In genomic region chr3:114827495-114827894, GRCh38 we compare ENCODE assay signal across 9 cellular contexts.
DNase-seq lines count a peak whose midpoint lies in the region; ATAC-seq and TF ChIP-seq lines count a peak whose summit lies in the region.
"Had no signal": no experiment of that assay in that cellular context is flagged by ENCODE, and none has a peak within 500 bp of the region (broad histone marks: within the 10 kb centered on the region; RNA-seq: fewer than 3 reads in every experiment).

No MANE protein-coding gene starts in this region.

- no peak overlapping the region for H3K4me3 ChIP-seq in lower leg skin (ENCODE audit: low read depth, poor library complexity, severe bottlenecking)
- H3K4me3 ChIP-seq: thoracic aorta had no signal

- no peaks in the 10 kb centered on the region for H3K9me3 Mint-ChIP-seq in natural killer cell
- H3K9me3 Mint-ChIP-seq in natural killer cell treated with Interleukin-12 subunit alpha and Interleukin-12 subunit beta and Interleukin-15 and Interleukin-18, amount 100 ng/mL, for 72 hours, result no peaks in the 10 kb centered on the region
- H3K9me3 Mint-ChIP-seq in WTC11, result no peaks in the 10 kb centered on the region
- no peaks in the 10 kb centered on the region for H3K9me3 Mint-ChIP-seq in stimulated activated naive CD8-positive, alpha-beta T cell treated with anti-CD3 and anti-CD28 coated beads, Interleukin-15, amount 100 ng/mL, for 72 hours

- H3K27me3 Mint-ChIP-seq in natural killer cell (ENCODE audit: low read depth in 2 of 2), result no peaks in the 10 kb centered on the region
- H3K27me3 Mint-ChIP-seq in natural killer cell treated with Interleukin-12 subunit alpha and Interleukin-12 subunit beta and Interleukin-15 and Interleukin-18, amount 100 ng/mL, for 72 hours, result no peaks in the 10 kb centered on the region
- H3K27me3 Mint-ChIP-seq in WTC11 (ENCODE audit: low read depth), result no peaks in the 10 kb centered on the region
- H3K27me3 Mint-ChIP-seq in stimulated activated naive CD8-positive, alpha-beta T cell treated with anti-CD3 and anti-CD28 coated beads, Interleukin-15, amount 100 ng/mL, for 72 hours, result no peaks in the 10 kb centered on the region

- DNase-seq in natural killer cell (no peak), NCI-H2171 (lab: John Stamatoyannopoulos, UW) (peak; percentile 62), WTC11 (ENCODE audit: low spot score) (no peak), hepatic stellate cell (ENCODE audit: low spot score) (peak; percentile 4), lower leg skin (ENCODE audit: low spot score in 2 of 2) (no peak)
- DNase-seq in natural killer cell treated with Interleukin-12 subunit alpha and Interleukin-12 subunit beta and Interleukin-15 and Interleukin-18, amount 100 ng/mL, for 72 hours (ENCODE audit: low spot score), result no peak
- DNase-seq in stimulated activated naive CD8-positive, alpha-beta T cell treated with anti-CD3 and anti-CD28 coated beads, Interleukin-15, amount 100 ng/mL, for 72 hours, result peak in 1 of 2 donors; percentile 10

- H3K36me3 Mint-ChIP-seq in natural killer cell (no peaks in the 10 kb centered on the region), WTC11 (no peaks in the 10 kb centered on the region)
- no peaks in the 10 kb centered on the region for H3K36me3 Mint-ChIP-seq in natural killer cell treated with Interleukin-12 subunit alpha and Interleukin-12 subunit beta and Interleukin-15 and Interleukin-18, amount 100 ng/mL, for 72 hours

- TF ChIP-seq POLR2A in lower leg skin (IDR thresholded peaks at IDR 0.05), result no peak

- POLR2A ChIA-PET in WTC11 (lab: Charles Lee), result no interaction called here

- intact Hi-C loops in natural killer cell (cut with micrococcal nuclease), result loop anchor here (10.0 kb wide), 1 partner anchor 987 kb away; no protein-coding TSS in a partner anchor
- intact Hi-C loops in lower leg skin (cut with DNase I; ENCODE audit: low total_unique reads), result no loop called here

- peak; percentile 39 to 80 (median 72) for ATAC-seq in natural killer cell
- no peak for ATAC-seq in natural killer cell treated with Interleukin-12 subunit alpha and Interleukin-12 subunit beta and Interleukin-15 and Interleukin-18, amount 100 ng/mL, for 72 hours
- ATAC-seq in HG02798 (IDR thresholded peaks at IDR 0.05; ENCODE audit: poor library complexity, unreplicated experiment), result peak; percentile 81
- peak; percentile 88 for ATAC-seq in WTC11
- ATAC-seq in stimulated activated naive CD8-positive, alpha-beta T cell treated with anti-CD3 and anti-CD28 coated beads, Interleukin-15, amount 100 ng/mL, for 72 hours, result peak; percentile 76

- H3K27ac Mint-ChIP-seq in natural killer cell (no peak overlapping the region), WTC11 (no peak overlapping the region)
- no peak overlapping the region for H3K27ac Mint-ChIP-seq in natural killer cell treated with Interleukin-12 subunit alpha and Interleukin-12 subunit beta and Interleukin-15 and Interleukin-18, amount 100 ng/mL, for 72 hours
- H3K27ac Mint-ChIP-seq in stimulated activated naive CD8-positive, alpha-beta T cell treated with anti-CD3 and anti-CD28 coated beads, Interleukin-15, amount 100 ng/mL, for 72 hours, result no peak overlapping the region

- H3K4me1 Mint-ChIP-seq in natural killer cell (peaks cover 6 to 8% of the 10 kb centered on the region in 2 donors), WTC11 (no peaks in the 10 kb centered on the region)
- H3K4me1 Mint-ChIP-seq in natural killer cell treated with Interleukin-12 subunit alpha and Interleukin-12 subunit beta and Interleukin-15 and Interleukin-18, amount 100 ng/mL, for 72 hours (ENCODE audit: low read depth in 2 of 2), result no peaks in the 10 kb centered on the region
- H3K4me1 Mint-ChIP-seq in stimulated activated naive CD8-positive, alpha-beta T cell treated with anti-CD3 and anti-CD28 coated beads, Interleukin-15, amount 100 ng/mL, for 72 hours, result peaks cover 11% of the 10 kb centered on the region

- TF ChIP-seq CTCF in natural killer cell (IDR thresholded peaks at IDR 0.05), result peak; percentile 43
- peak; percentile 43; the same call in 1 of the 2 replicates for TF ChIP-seq CTCF in WTC11 (IDR thresholded peaks at IDR 0.05)
- TF ChIP-seq CTCF in lower leg skin (IDR thresholded peaks at IDR 0.05), result no peak

- 96 to 97% methylated on average over 1 of the region's 1 CpG for WGBS in lower leg skin, 2 donors

- H3K4me3 Mint-ChIP-seq in natural killer cell, result no peak overlapping the region
- no peak overlapping the region for H3K4me3 Mint-ChIP-seq in natural killer cell treated with Interleukin-12 subunit alpha and Interleukin-12 subunit beta and Interleukin-15 and Interleukin-18, amount 100 ng/mL, for 72 hours
- no peak overlapping the region for H3K4me3 Mint-ChIP-seq in WTC11
- no peak overlapping the region for H3K4me3 Mint-ChIP-seq in stimulated activated naive CD8-positive, alpha-beta T cell treated with anti-CD3 and anti-CD28 coated beads, Interleukin-15, amount 100 ng/mL, for 72 hours

- CTCF ChIA-PET in WTC11 (lab: Charles Lee), result interaction anchor here (0.6 to 1.5 kb wide), 6 partner anchors 215 to 957 kb away, joined by 3 to 8 read pairs (median 3); no protein-coding TSS in a partner anchor

TF ChIP-seq in WTC11, 78 proteins besides CTCF, POLR2A, EP300 and RAD21:
- TF ChIP-seq, protein P1, sequence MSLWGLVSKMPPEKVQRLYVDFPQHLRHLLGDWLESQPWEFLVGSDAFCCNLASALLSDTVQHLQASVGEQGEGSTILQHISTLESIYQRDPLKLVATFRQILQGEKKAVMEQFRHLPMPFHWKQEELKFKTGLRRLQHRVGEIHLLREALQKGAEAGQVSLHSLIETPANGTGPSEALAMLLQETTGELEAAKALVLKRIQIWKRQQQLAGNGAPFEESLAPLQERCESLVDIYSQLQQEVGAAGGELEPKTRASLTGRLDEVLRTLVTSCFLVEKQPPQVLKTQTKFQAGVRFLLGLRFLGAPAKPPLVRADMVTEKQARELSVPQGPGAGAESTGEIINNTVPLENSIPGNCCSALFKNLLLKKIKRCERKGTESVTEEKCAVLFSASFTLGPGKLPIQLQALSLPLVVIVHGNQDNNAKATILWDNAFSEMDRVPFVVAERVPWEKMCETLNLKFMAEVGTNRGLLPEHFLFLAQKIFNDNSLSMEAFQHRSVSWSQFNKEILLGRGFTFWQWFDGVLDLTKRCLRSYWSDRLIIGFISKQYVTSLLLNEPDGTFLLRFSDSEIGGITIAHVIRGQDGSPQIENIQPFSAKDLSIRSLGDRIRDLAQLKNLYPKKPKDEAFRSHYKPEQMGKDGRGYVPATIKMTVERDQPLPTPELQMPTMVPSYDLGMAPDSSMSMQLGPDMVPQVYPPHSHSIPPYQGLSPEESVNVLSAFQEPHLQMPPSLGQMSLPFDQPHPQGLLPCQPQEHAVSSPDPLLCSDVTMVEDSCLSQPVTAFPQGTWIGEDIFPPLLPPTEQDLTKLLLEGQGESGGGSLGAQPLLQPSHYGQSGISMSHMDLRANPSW (CRISPR knock-in tag; conservative IDR thresholded peaks at IDR 0.05; ENCODE audit: low read depth), result no peak
- TF ChIP-seq, protein P2, sequence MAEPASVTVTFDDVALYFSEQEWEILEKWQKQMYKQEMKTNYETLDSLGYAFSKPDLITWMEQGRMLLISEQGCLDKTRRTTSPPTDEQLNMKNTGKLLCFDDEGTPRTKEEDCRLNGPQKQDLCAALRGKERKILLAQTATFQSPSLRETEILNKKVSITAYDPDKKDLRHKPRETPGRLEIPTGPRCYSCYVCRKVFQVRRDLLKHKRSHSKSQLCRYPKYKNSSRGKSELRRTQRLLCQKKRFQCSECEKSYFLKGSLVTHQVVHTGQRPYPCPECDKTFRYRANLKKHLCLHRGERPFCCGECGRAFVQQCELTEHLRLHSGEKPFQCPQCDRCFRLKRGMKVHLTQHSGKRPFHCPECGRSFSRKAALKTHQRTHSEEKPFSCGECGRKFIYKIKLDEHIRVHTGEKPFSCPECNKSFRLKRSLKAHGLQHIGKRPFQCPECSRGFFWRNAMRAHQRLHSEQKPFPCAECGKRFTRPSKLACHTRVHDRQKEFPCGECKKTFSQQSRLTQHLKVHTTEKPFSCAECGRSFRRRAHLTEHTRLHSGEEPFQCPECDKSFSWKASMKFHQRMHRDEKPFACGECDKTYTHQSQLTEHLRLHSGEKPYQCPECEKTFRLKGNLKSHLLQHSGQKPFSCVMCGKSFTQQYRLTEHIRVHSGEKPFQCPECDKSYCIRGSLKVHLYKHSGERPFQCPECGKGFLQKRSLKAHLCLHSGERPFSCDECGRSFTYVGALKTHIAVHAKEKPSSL (CRISPR knock-in tag; conservative IDR thresholded peaks at IDR 0.05), result no peak
- TF ChIP-seq ZNF121 (CRISPR knock-in tag; IDR thresholded peaks at IDR 0.05) (no peak), USF2 (CRISPR knock-in tag; IDR thresholded peaks at IDR 0.05) (0 out of 2 replicates have a peak, but pooled peaks have one; percentile 11), E2F5 (CRISPR knock-in tag; IDR thresholded peaks at IDR 0.05) (no peak), ZBTB21 (CRISPR knock-in tag; IDR thresholded peaks at IDR 0.05; ENCODE audit: borderline replicate concordance) (no peak), ZNF416 (CRISPR knock-in tag; IDR thresholded peaks at IDR 0.05) (no peak)

Comparison
In these comparisons a context has a peak if more than half of its experiments do, and no peak if none do; other contexts are left out.
1. ATAC-seq: peak in natural killer cell (3 of 3), HG02798 (single experiment), WTC11 (single experiment) and stimulated activated naive CD8-positive, alpha-beta T cell treated with anti-CD3 and anti-CD28 coated beads, Interleukin-15, amount 100 ng/mL, for 72 hours (single experiment); none in natural killer cell treated with Interleukin-12 subunit alpha and Interleukin-12 subunit beta and Interleukin-15 and Interleukin-18, amount 100 ng/mL, for 72 hours (0 of 2).
2. DNase-seq: peak in NCI-H2171 (single experiment) and hepatic stellate cell (single experiment); none in natural killer cell (single experiment), natural killer cell treated with Interleukin-12 subunit alpha and Interleukin-12 subunit beta and Interleukin-15 and Interleukin-18, amount 100 ng/mL, for 72 hours (single experiment), WTC11 (single experiment) and lower leg skin (0 of 2).
3. CTCF ChIP-seq: peak in natural killer cell (single experiment) and WTC11 (single experiment); none in lower leg skin (0 of 3).